Comparison of ENCODE assay signal across 9 cellular contexts in genomic region chr19:48397636-48398328, GRCh38. TPM values are rescaled to one million over a fixed set of nuclear protein-coding genes. Genes with fewer than 3 reads are reported as not detected.
A peak's percentile ranks its signal among the peaks of the same experiment; 100 is the strongest.
DNase-seq lines count a peak whose midpoint lies in the region; FAIRE-seq and TF ChIP-seq lines count a peak whose summit lies in the region.
"Had no signal": no experiment of that assay in that cellular context is flagged by ENCODE, and none has a peak within 500 bp of the region (broad histone marks: within the 10 kb centered on the region; RNA-seq: fewer than 3 reads in every experiment).

No MANE protein-coding gene starts in this region.

- in situ Hi-C loops in GM13976 (cut with MboI; ENCODE audit: low sequenced_read_pairs, unreplicated experiment): no loop called here

- CTCF ChIA-PET in endothelial cell of umbilical vein (lab: Charles Lee): no interaction called here

- H4K20me1 ChIP-seq in endothelial cell of umbilical vein (replicated peaks; ENCODE audit: control insufficient read depth, extremely low read depth, insufficient read depth, low read length): no peaks in the 10 kb centered on the region

- TF ChIP-seq POLR2A in endothelial cell of umbilical vein (IDR thresholded peaks at IDR 0.05; ENCODE audit: low read depth, low read length): peak; percentile 4

- peaks cover 53% of the 10 kb centered on the region for H3K27me3 ChIP-seq in NT2/D1 (ENCODE audit: insufficient read depth, insufficient read length)
- H3K27me3 ChIP-seq in endothelial cell of umbilical vein (ENCODE audit: control insufficient read depth in 2 of 2, insufficient read depth in 2 of 2, low read length in 2 of 2): peaks cover 21 to 31% of the 10 kb centered on the region in 2 experiments
- peaks cover 45% of the 10 kb centered on the region for H3K27me3 ChIP-seq in rectal smooth muscle tissue (ENCODE audit: control insufficient read depth, insufficient read depth, low read length)

- H3K36me3 ChIP-seq in NT2/D1 (ENCODE audit: insufficient read depth, insufficient read length, low read length) (no peaks in the 10 kb centered on the region), endothelial cell of umbilical vein (ENCODE audit: control insufficient read depth in 2 of 2, extremely low read depth in 1 of 2, insufficient read depth in 2 of 2, low read length in 2 of 2) (no peaks in the 10 kb centered on the region), rectal smooth muscle tissue (ENCODE audit: control insufficient read depth, insufficient read depth, low read length) (no peaks in the 10 kb centered on the region)

- DNase-seq in NT2/D1 (ENCODE audit: low read depth, low spot score) (no peak), endothelial cell of umbilical vein (ENCODE audit: low read depth, low spot score) (no peak), GM13976 (ENCODE audit: low spot score) (no peak), C1 segment of cervical spinal cord (lab: John Stamatoyannopoulos, UW) (no peak), NCI-H510A treated with DMSO at 0.1 percent for 48 hours (lab: John Stamatoyannopoulos, UW) (no peak), NCI-H1694 treated with DMSO at 0.1 percent for 48 hours (lab: John Stamatoyannopoulos, UW) (no peak)

- POLR2A ChIA-PET in endothelial cell of umbilical vein (lab: Charles Lee): no interaction called here

- BruUV-seq in endothelial cell of umbilical vein (replicated peaks; lab: Mats Ljungman, UMichigan): no TSS peak

- H3K27ac ChIP-seq in endothelial cell of umbilical vein (ENCODE audit: insufficient read depth, low read depth, low read length) (no peak overlapping the region), rectal smooth muscle tissue (ENCODE audit: low read depth, low read length) (no peak overlapping the region)

- no peaks in the 10 kb centered on the region for H3K79me2 ChIP-seq in endothelial cell of umbilical vein (ENCODE audit: control insufficient read depth, insufficient read depth, low read length)

- TF ChIP-seq CTCF in endothelial cell of umbilical vein (IDR thresholded peaks at IDR 0.05; ENCODE audit: extremely low read depth in 1 of 2, insufficient read depth in 1 of 2, low read depth in 1 of 2, low read length in 2 of 2) (no peak), GM13976 (IDR thresholded peaks at IDR 0.05; ENCODE audit: borderline replicate concordance, control extremely low read depth, extremely low read depth, insufficient read depth, missing control alignments) (no peak)

- H3K4me3 ChIP-seq in GM08714 (ENCODE audit: low read length) (peak overlapping the region; percentile 57; the same call in 1 of the 2 replicates), NT2/D1 (ENCODE audit: insufficient read length, low read depth) (peak overlapping the region; percentile 64), endothelial cell of umbilical vein (replicated peaks in 1 of 3; ENCODE audit: insufficient read depth in 1 of 3, low read depth in 1 of 3, low read length in 3 of 3) (peak overlapping the region; percentile 29 to 38 (median 32)), rectal smooth muscle tissue (ENCODE audit: low read length) (peak overlapping the region; percentile 29)

- dilution Hi-C loops in endothelial cell of umbilical vein (cut with MboI; ENCODE audit: extremely low pct_ligation_motif_present, low sequenced_read_pairs): no loop called here

- peak overlapping the region; percentile 86 for H3K9ac ChIP-seq in NT2/D1 (ENCODE audit: insufficient read length, low read depth)
- peak overlapping the region; percentile 14 for H3K9ac ChIP-seq in endothelial cell of umbilical vein (replicated peaks; ENCODE audit: extremely low read depth, insufficient read depth, low read length)
- no peak overlapping the region for H3K9ac ChIP-seq in rectal smooth muscle tissue (ENCODE audit: low read length)

- H3K4me2 ChIP-seq in endothelial cell of umbilical vein (ENCODE audit: insufficient read depth, low read length): peak overlapping the region; percentile 36

- peak overlapping the region; percentile 58 for H2AFZ ChIP-seq in endothelial cell of umbilical vein (ENCODE audit: low read depth, low read length)

- intact Hi-C loops in endothelial cell of umbilical vein (cut with micrococcal nuclease): loop anchor here (2.0 to 5.0 kb wide), 3 partner anchors 17 to 85 kb away; partner anchors contain the start of gene GRWD1

- peak; percentile 74 for FAIRE-seq in endothelial cell of umbilical vein (lab: Jason Lieb, UNC)
- FAIRE-seq: islet of Langerhans had no signal

- H3K4me1 ChIP-seq in NT2/D1 (ENCODE audit: insufficient read depth, insufficient read length) (peaks cover 21% of the 10 kb centered on the region), endothelial cell of umbilical vein (ENCODE audit: control insufficient read depth, extremely low read depth, insufficient read depth, low read length) (peaks cover 10% of the 10 kb centered on the region), rectal smooth muscle tissue (ENCODE audit: control insufficient read depth, insufficient read depth, low read length) (no peaks in the 10 kb centered on the region)

- H3K9me3 ChIP-seq in NT2/D1 (ENCODE audit: insufficient read depth, low read length) (no peaks in the 10 kb centered on the region), endothelial cell of umbilical vein (replicated peaks; ENCODE audit: control insufficient read depth, insufficient read depth, low read length) (no peaks in the 10 kb centered on the region)

- no peaks in the 10 kb centered on the region for H3K9me1 ChIP-seq in endothelial cell of umbilical vein (replicated peaks; ENCODE audit: control insufficient read depth, extremely low read depth, insufficient read depth, low read length)

TF ChIP-seq in endothelial cell of umbilical vein, 7 proteins besides CTCF, POLR2A, EP300 and RAD21 (continues in another document):
- no peak for TF ChIP-seq MYC (IDR thresholded peaks at IDR 0.05; ENCODE audit: low read depth, low read length)
- TF ChIP-seq EZH2 (IDR thresholded peaks at IDR 0.05; ENCODE audit: borderline replicate concordance, low read depth, low read length, severe bottlenecking): no peak
- no peak for TF ChIP-seq MAX (IDR thresholded peaks at IDR 0.05; ENCODE audit: insufficient read depth, insufficient read length)
- TF ChIP-seq GATA2 (IDR thresholded peaks at IDR 0.05; ENCODE audit: insufficient read depth, insufficient read length, low read depth, low read length): no peak
- no peak for TF ChIP-seq POLR2AphosphoS5 (IDR thresholded peaks at IDR 0.05; ENCODE audit: insufficient read depth, low read depth, low read length)
- no peak for TF ChIP-seq JUN (IDR thresholded peaks at IDR 0.05; ENCODE audit: borderline replicate concordance, insufficient read depth, insufficient read length, low read depth)

RNA-seq across cellular contexts. Expression of gene GRIN2D, which starts 4.3 kb away (rescaled TPM):
- 1.8 and 2.1 TPM in 2 replicates for total RNA-seq in endothelial cell of umbilical vein
- polyA plus RNA-seq in endothelial cell of umbilical vein: 0.38 and 0.59 TPM in 2 replicates
- polyA plus RNA-seq in endothelial cell of umbilical vein (2011; cell fraction: cytosol; rRNA removed): 0.47 and 0.52 TPM in 2 replicates
- 0.91 and 1.0 TPM in 2 replicates for polyA plus RNA-seq in endothelial cell of umbilical vein (2011; cell fraction: nucleus; rRNA removed)
- 2.6 and 6.4 TPM in 2 replicates for polyA plus RNA-seq in endothelial cell of umbilical vein (2012)
- polyA minus RNA-seq in endothelial cell of umbilical vein: 0.81 and 1.3 TPM in 2 replicates
- polyA minus RNA-seq in endothelial cell of umbilical vein (2011; cell fraction: cytosol; rRNA and poly(A)+ RNA removed): 1.1 TPM
- polyA minus RNA-seq in endothelial cell of umbilical vein (2011; cell fraction: nucleus; rRNA and poly(A)+ RNA removed): 0.96 and 1.1 TPM in 2 replicates

RNA-seq across cellular contexts. Expression of gene KDELR1, which starts 6.4 kb away (rescaled TPM):
- 199 and 200 TPM in 2 replicates for total RNA-seq in endothelial cell of umbilical vein
- 224 and 233 TPM in 2 replicates for polyA plus RNA-seq in endothelial cell of umbilical vein
- 201 and 221 TPM in 2 replicates for polyA plus RNA-seq in endothelial cell of umbilical vein (2011; cell fraction: cytosol; rRNA removed)
- polyA plus RNA-seq in endothelial cell of umbilical vein (2011; cell fraction: nucleus; rRNA removed): 89.6 and 98.5 TPM in 2 replicates
- polyA plus RNA-seq in endothelial cell of umbilical vein (2012): 228 and 230 TPM in 2 replicates
- 174 and 180 TPM in 2 replicates for polyA minus RNA-seq in endothelial cell of umbilical vein
- polyA minus RNA-seq in endothelial cell of umbilical vein (2011; cell fraction: cytosol; rRNA and poly(A)+ RNA removed): 65.6 TPM
- polyA minus RNA-seq in endothelial cell of umbilical vein (2011; cell fraction: nucleus; rRNA and poly(A)+ RNA removed): 23.2 and 33.9 TPM in 2 replicates

RNA-seq across cellular contexts. Expression of gene SYNGR4, which starts 33.6 kb away (rescaled TPM):
- total RNA-seq in endothelial cell of umbilical vein: not detected in 2 replicates
- not detected in 2 replicates for polyA plus RNA-seq in endothelial cell of umbilical vein
- not detected in 2 replicates for polyA plus RNA-seq in endothelial cell of umbilical vein (2011; cell fraction: cytosol; rRNA removed)
- polyA plus RNA-seq in endothelial cell of umbilical vein (2011; cell fraction: nucleus; rRNA removed): not detected in 2 replicates
- polyA plus RNA-seq in endothelial cell of umbilical vein (2012): not detected in 2 replicates
- polyA minus RNA-seq in endothelial cell of umbilical vein: not detected in 2 replicates
- not detected for polyA minus RNA-seq in endothelial cell of umbilical vein (2011; cell fraction: cytosol; rRNA and poly(A)+ RNA removed)
- polyA minus RNA-seq in endothelial cell of umbilical vein (2011; cell fraction: nucleus; rRNA and poly(A)+ RNA removed): not detected in 2 replicates

RNA-seq across cellular contexts. Expression of gene TMEM143, which starts 34.0 kb away (rescaled TPM):
- 4.6 and 7.3 TPM in 2 replicates for total RNA-seq in endothelial cell of umbilical vein
- polyA plus RNA-seq in endothelial cell of umbilical vein: 5.4 and 6.2 TPM in 2 replicates
- polyA plus RNA-seq in endothelial cell of umbilical vein (2011; cell fraction: cytosol; rRNA removed): 3.0 and 3.7 TPM in 2 replicates
- 15.8 and 21.1 TPM in 2 replicates for polyA plus RNA-seq in endothelial cell of umbilical vein (2011; cell fraction: nucleus; rRNA removed)
- 2.5 and 4.5 TPM in 2 replicates for polyA plus RNA-seq in endothelial cell of umbilical vein (2012)
- polyA minus RNA-seq in endothelial cell of umbilical vein: 3.7 and 4.2 TPM in 2 replicates
- polyA minus RNA-seq in endothelial cell of umbilical vein (2011; cell fraction: cytosol; rRNA and poly(A)+ RNA removed): 10.2 TPM
- polyA minus RNA-seq in endothelial cell of umbilical vein (2011; cell fraction: nucleus; rRNA and poly(A)+ RNA removed): 3.8 and 3.9 TPM in 2 replicates

RNA-seq across cellular contexts. Expression of gene GRWD1, which starts 48.0 kb away (rescaled TPM):
- 52.7 and 52.8 TPM in 2 replicates for total RNA-seq in endothelial cell of umbilical vein
- polyA plus RNA-seq in endothelial cell of umbilical vein: 26.3 and 26.8 TPM in 2 replicates
- polyA plus RNA-seq in endothelial cell of umbilical vein (2011; cell fraction: cytosol; rRNA removed): 24.3 and 29.0 TPM in 2 replicates
- 18.1 and 25.8 TPM in 2 replicates for polyA plus RNA-seq in endothelial cell of umbilical vein (2011; cell fraction: nucleus; rRNA removed)
- polyA plus RNA-seq in endothelial cell of umbilical vein (2012): 30.6 and 31.3 TPM in 2 replicates
- polyA minus RNA-seq in endothelial cell of umbilical vein: 12.5 and 21.5 TPM in 2 replicates
- 36.8 TPM for polyA minus RNA-seq in endothelial cell of umbilical vein (2011; cell fraction: cytosol; rRNA and poly(A)+ RNA removed)
- polyA minus RNA-seq in endothelial cell of umbilical vein (2011; cell fraction: nucleus; rRNA and poly(A)+ RNA removed): 9.3 and 11.5 TPM in 2 replicates
